12 cellular contexts compared by ENCODE assay signal in genomic region chr10:87750001-87750651, GRCh38.
A peak's percentile ranks its signal among the peaks of the same experiment; 100 is the strongest.
DNase-seq lines count a peak whose midpoint lies in the region; ATAC-seq, FAIRE-seq and TF ChIP-seq lines count a peak whose summit lies in the region.
"Had no signal": no experiment of that assay in that cellular context is flagged by ENCODE, and none has a peak within 500 bp of the region (broad histone marks: within the 10 kb centered on the region; RNA-seq: fewer than 3 reads in every experiment).

No MANE protein-coding gene starts in this region.

- H3K27ac ChIP-seq in CD4-positive, alpha-beta T cell (ENCODE audit: low read depth, low read length): no peak overlapping the region
- H3K27ac ChIP-seq in K562 (ENCODE audit: extremely low read depth, low read depth, low read length) (no peak overlapping the region), PC-3 (ENCODE audit: low read length) (no peak overlapping the region)
- H3K27ac ChIP-seq: heart right ventricle, parathyroid adenoma had no signal

- no peak overlapping the region for H3K4me2 ChIP-seq in K562 (ENCODE audit: insufficient read depth, low read length)
- no peak overlapping the region for H3K4me2 ChIP-seq in PC-3 (ENCODE audit: low read length)

- TF ChIP-seq POLR2A in K562 (conservative IDR thresholded peaks at IDR 0.05): peak; percentile 30; the same call in 1 of the 2 replicates

- H3K4me3 ChIP-seq in HFF-Myc (replicated peaks; ENCODE audit: low read depth, low read length): no peak overlapping the region
- H3K4me3 ChIP-seq in K562: no peak overlapping the region
- no peak overlapping the region for H3K4me3 ChIP-seq in PC-3 (ENCODE audit: low read length)
- H3K4me3 ChIP-seq: heart right ventricle had no signal

- H3K27ac Mint-ChIP-seq in CD4-positive, alpha-beta T cell: peak overlapping the region; percentile 32

- H3K36me3 Mint-ChIP-seq in CD4-positive, alpha-beta T cell (ENCODE audit: low read depth): peaks cover 25% of the 10 kb centered on the region

- H3K27me3 ChIP-seq in CD4-positive, alpha-beta T cell (ENCODE audit: control insufficient read depth, insufficient read depth, low read length): no peaks in the 10 kb centered on the region
- H3K27me3 ChIP-seq in K562 (ENCODE audit: control insufficient read depth in 2 of 2, insufficient read depth in 2 of 2, low read length in 2 of 2) (no peaks in the 10 kb centered on the region), PC-3 (ENCODE audit: low read length) (no peaks in the 10 kb centered on the region)
- H3K27me3 ChIP-seq: heart right ventricle had no signal

- no peak for TF ChIP-seq CTCF in CD4-positive, alpha-beta T cell (IDR thresholded peaks at IDR 0.05)
- TF ChIP-seq CTCF in HFF-Myc (IDR thresholded peaks at IDR 0.05; ENCODE audit: low read depth, low read length, missing control alignments) (no peak), K562 (IDR thresholded peaks at IDR 0.05 in 2 of 3, conservative IDR thresholded peaks at IDR 0.05 in 1 of 3; ENCODE audit: insufficient read depth in 2 of 3, low read depth in 1 of 3, low read length in 3 of 3) (no peak), PC-3 (conservative IDR thresholded peaks at IDR 0.05; ENCODE audit: low read depth, low read length) (no peak)

- H3K9me3 Mint-ChIP-seq in CD4-positive, alpha-beta T cell: no peaks in the 10 kb centered on the region

- no peaks in the 10 kb centered on the region for H3K79me2 ChIP-seq in K562 (ENCODE audit: control insufficient read depth, insufficient read depth, low read length)
- H3K79me2 ChIP-seq in PC-3 (ENCODE audit: low read length): no peaks in the 10 kb centered on the region
- H3K79me2 ChIP-seq: parathyroid adenoma had no signal

- H3K4me1 Mint-ChIP-seq in CD4-positive, alpha-beta T cell (ENCODE audit: low read depth): no peaks in the 10 kb centered on the region

- CTCF ChIA-PET in CD4-positive, alpha-beta T cell (lab: Charles Lee): no interaction called here
- CTCF ChIA-PET in K562 (lab: Yijun Ruan, JAX; ENCODE audit: low intra/inter-chr PET ratio) (no interaction called here), PC-3 (lab: Charles Lee) (no interaction called here)

- in situ Hi-C loops in K562 (cut with MboI): no loop called here

- H3K4me3 Mint-ChIP-seq in CD4-positive, alpha-beta T cell: no peak overlapping the region

- FAIRE-seq in K562 (lab: Jason Lieb, UNC): no peak

- BruUV-seq in K562 (replicated peaks; lab: Mats Ljungman, UMichigan) (TSS peak; percentile 17), PC-3 (replicated peaks; lab: Mats Ljungman, UMichigan) (no TSS peak)

- H2AFZ ChIP-seq in K562 (ENCODE audit: low read depth, low read length): no peak overlapping the region
- no peak overlapping the region for H2AFZ ChIP-seq in PC-3 (ENCODE audit: low read length)
- H2AFZ ChIP-seq: parathyroid adenoma had no signal

- no peak for TF ChIP-seq EP300 in K562 (IDR thresholded peaks at IDR 0.05; ENCODE audit: low read length)

- no peak for TF ChIP-seq RAD21 in K562 (CRISPR knock-in tag; conservative IDR thresholded peaks at IDR 0.05 in 1 of 2, IDR thresholded peaks at IDR 0.05 in 1 of 2)

- H4K20me1 ChIP-seq in K562 (replicated peaks; ENCODE audit: control insufficient read depth, insufficient read depth, low read length) (no peaks in the 10 kb centered on the region), PC-3 (ENCODE audit: low read length) (no peaks in the 10 kb centered on the region)

- no peaks in the 10 kb centered on the region for H3K27me3 Mint-ChIP-seq in CD4-positive, alpha-beta T cell

- no peak for ATAC-seq in CD4-positive, alpha-beta T cell (ENCODE audit: poor library complexity)
- ATAC-seq in K562 (peak; percentile 63), left lobe of liver (peak; percentile 28), PC-3 (no peak), HG02840 (IDR thresholded peaks at IDR 0.05; ENCODE audit: low FRiP score, unreplicated experiment) (no peak)

- no peaks in the 10 kb centered on the region for H3K9me1 ChIP-seq in K562 (ENCODE audit: control insufficient read depth, insufficient read depth, low read length)

- POLR2A ChIA-PET in CD4-positive, alpha-beta T cell (lab: Charles Lee): no interaction called here
- POLR2A ChIA-PET in K562 (lab: Yijun Ruan, JAX): interaction anchor here (0.6 to 1.4 kb wide), 3 partner anchors 10 to 220 kb away, joined by 4 to 5 read pairs (median 4); no protein-coding TSS in a partner anchor
- POLR2A ChIA-PET in PC-3 (lab: Charles Lee; ENCODE audit: unreplicated experiment): no interaction called here

- DNase-seq in CD4-positive, alpha-beta T cell: no peak
- DNase-seq in HFF-Myc (ENCODE audit: extremely low read depth, low read depth): peak; percentile 68
- no peak for DNase-seq in K562 (ENCODE audit: extremely low read depth in 1 of 4, low spot score in 3 of 4)
- no peak for DNase-seq in left lobe of liver (ENCODE audit: low spot score)
- no peak for DNase-seq in PC-3
- DNase-seq in SKM-1 treated with dmso at 0.1 percent for 144 hours (lab: John Stamatoyannopoulos, UW; ENCODE audit: unreplicated experiment): no peak
- no peak for DNase-seq in GM19238 (ENCODE audit: insufficient read length, low spot score)
- DNase-seq: activated naive CD4-positive, alpha-beta T cell treated with anti-CD3 and anti-CD28 coated beads, Interleukin-2, amount 50 U/mL, for 16 hours; heart right ventricle; NCI-H526 had no signal

- H3K4me1 ChIP-seq in K562 (replicated peaks in 1 of 2; ENCODE audit: control insufficient read depth in 2 of 2, insufficient read depth in 2 of 2, low read length in 2 of 2) (no peaks in the 10 kb centered on the region), PC-3 (ENCODE audit: insufficient read depth, low read length) (0 out of 2 replicates have a peak, but pooled peaks cover 4% of the 10 kb centered on the region)
- H3K4me1 ChIP-seq: parathyroid adenoma had no signal

- H3K36me3 ChIP-seq in K562 (ENCODE audit: control insufficient read depth, insufficient read depth, low read length): peaks cover 23% of the 10 kb centered on the region
- H3K36me3 ChIP-seq in PC-3 (ENCODE audit: low read depth, low read length): no peaks in the 10 kb centered on the region; the same call in 1 of the 2 replicates

- no peaks in the 10 kb centered on the region for H3K9me3 ChIP-seq in CD4-positive, alpha-beta T cell (ENCODE audit: control insufficient read depth, low read length)
- H3K9me3 ChIP-seq in K562 (replicated peaks; ENCODE audit: control insufficient read depth, insufficient read depth, low read depth, low read length) (no peaks in the 10 kb centered on the region), PC-3 (ENCODE audit: low read length) (no peaks in the 10 kb centered on the region)
- H3K9me3 ChIP-seq: heart right ventricle had no signal

- no peaks in the 10 kb centered on the region for H3K9me2 ChIP-seq in PC-3 (replicated peaks; ENCODE audit: low read length)

- intact Hi-C loops in CD4-positive, alpha-beta T cell (cut with DNase I, micrococcal nuclease): no loop called here
- intact Hi-C loops in K562 (cut with micrococcal nuclease) (no loop called here), PC-3 (cut with micrococcal nuclease) (no loop called here)

- no peak overlapping the region for H3K9ac ChIP-seq in K562 (ENCODE audit: insufficient read depth in 1 of 2, low read depth in 2 of 2, low read length in 2 of 2)
- H3K9ac ChIP-seq in PC-3 (ENCODE audit: low read length): no peak overlapping the region
- H3K9ac ChIP-seq: parathyroid adenoma had no signal

- 34% methylated on average over 4 of the region's 4 CpGs for WGBS in K562 (ENCODE audit: insufficient coverage, low coverage, missing lambda C conversion rate)

- no peaks in the 10 kb centered on the region for H3F3A ChIP-seq in PC-3 (ENCODE audit: low read length, unreplicated experiment)

TF ChIP-seq in K562, 482 proteins besides CTCF, POLR2A, EP300 and RAD21:
- TF ChIP-seq TEAD2 (tag; IDR thresholded peaks at IDR 0.05) (no peak), POLR2AphosphoS2 (IDR thresholded peaks at IDR 0.05; ENCODE audit: low read length) (0 out of 2 replicates have a peak, but pooled peaks have one; percentile 8)
- TF ChIP-seq, protein P1, sequence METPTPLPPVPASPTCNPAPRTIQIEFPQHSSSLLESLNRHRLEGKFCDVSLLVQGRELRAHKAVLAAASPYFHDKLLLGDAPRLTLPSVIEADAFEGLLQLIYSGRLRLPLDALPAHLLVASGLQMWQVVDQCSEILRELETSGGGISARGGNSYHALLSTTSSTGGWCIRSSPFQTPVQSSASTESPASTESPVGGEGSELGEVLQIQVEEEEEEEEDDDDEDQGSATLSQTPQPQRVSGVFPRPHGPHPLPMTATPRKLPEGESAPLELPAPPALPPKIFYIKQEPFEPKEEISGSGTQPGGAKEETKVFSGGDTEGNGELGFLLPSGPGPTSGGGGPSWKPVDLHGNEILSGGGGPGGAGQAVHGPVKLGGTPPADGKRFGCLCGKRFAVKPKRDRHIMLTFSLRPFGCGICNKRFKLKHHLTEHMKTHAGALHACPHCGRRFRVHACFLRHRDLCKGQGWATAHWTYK (CRISPR knock-in tag; IDR thresholded peaks at IDR 0.05): no peak

Comparison
In these comparisons a context has a peak if more than half of its experiments do, and no peak if none do; other contexts are left out.
1. ATAC-seq: peak in K562 (single experiment) and left lobe of liver (single experiment); none in CD4-positive, alpha-beta T cell (single experiment), PC-3 (single experiment) and HG02840 (single experiment).